19 cellular contexts compared by ENCODE assay signal in genomic region chr6:84135291-84135690, GRCh38.
"Had no signal": no experiment of that assay in that cellular context is flagged by ENCODE, and none has a peak within 500 bp of the region (broad histone marks: within the 10 kb centered on the region; RNA-seq: fewer than 3 reads in every experiment).

No MANE protein-coding gene starts in this region.

- H3K27me3 Mint-ChIP-seq: dendritic cell treated with granulocyte-macrophage colony-stimulating factor and Interleukin-4, amounts not matched to agents 40 ng/mL and 50 ng/mL, for 4 days; effector memory CD8-positive, alpha-beta T cell; naive thymus-derived CD8-positive, alpha-beta T cell; stimulated activated memory B cell treated with anti-CD40 and anti-IgM and Interleukin-4, amounts not matched to agents 10 μg/mL and 1 μg/mL and 100 μg/mL, for 72 hours; stimulated activated naive CD8-positive, alpha-beta T cell treated with anti-CD3 and anti-CD28 coated beads, Interleukin-15, Interleukin-2, amounts not matched to agents 100 ng/mL and 50 ng/mL, for 24 hours had no signal

- H3K4me1 ChIP-seq: gastrocnemius medialis, psoas muscle, right lobe of liver, tibial artery, upper lobe of left lung had no signal

- H3K27ac ChIP-seq: gastrocnemius medialis, heart right ventricle, neutrophil, psoas muscle, right lobe of liver, tibial artery, upper lobe of left lung, vagina had no signal

- H3K27ac Mint-ChIP-seq: dendritic cell treated with granulocyte-macrophage colony-stimulating factor and Interleukin-4, amounts not matched to agents 40 ng/mL and 50 ng/mL, for 4 days; effector memory CD8-positive, alpha-beta T cell; naive thymus-derived CD8-positive, alpha-beta T cell; stimulated activated memory B cell treated with anti-CD40 and anti-IgM and Interleukin-4, amounts not matched to agents 10 μg/mL and 1 μg/mL and 100 μg/mL, for 72 hours; stimulated activated naive CD8-positive, alpha-beta T cell treated with anti-CD3 and anti-CD28 coated beads, Interleukin-15, Interleukin-2, amounts not matched to agents 100 ng/mL and 50 ng/mL, for 24 hours had no signal

- H3K9me3 ChIP-seq: gastrocnemius medialis, neutrophil, psoas muscle, right lobe of liver, tibial artery, upper lobe of left lung, vagina had no signal

- H3K4me3 ChIP-seq: gastrocnemius medialis, heart right ventricle, mucosa of descending colon, psoas muscle, right lobe of liver, tibial artery, upper lobe of left lung, vagina had no signal

- H3K27me3 ChIP-seq: gastrocnemius medialis, heart right ventricle, neutrophil, right lobe of liver, tibial artery, upper lobe of left lung, vagina had no signal

- ATAC-seq: effector memory CD8-positive, alpha-beta T cell; gastrocnemius medialis; heart right ventricle; left lobe of liver; mucosa of descending colon; naive thymus-derived CD8-positive, alpha-beta T cell; psoas muscle; right lobe of liver; stimulated activated memory B cell treated with anti-CD40 and anti-IgM and Interleukin-4, amounts not matched to agents 10 μg/mL and 1 μg/mL and 100 μg/mL, for 72 hours had no signal

- H3K4me1 Mint-ChIP-seq: naive thymus-derived CD8-positive, alpha-beta T cell; stimulated activated memory B cell treated with anti-CD40 and anti-IgM and Interleukin-4, amounts not matched to agents 10 μg/mL and 1 μg/mL and 100 μg/mL, for 72 hours had no signal

- H3K36me3 ChIP-seq: gastrocnemius medialis, right lobe of liver had no signal

- DNase-seq: effector memory CD8-positive, alpha-beta T cell; erythroblast; gastrocnemius medialis; heart right ventricle; hypothalamus; mucosa of descending colon; naive thymus-derived CD8-positive, alpha-beta T cell; psoas muscle; retina; right lobe of liver; stimulated activated CD4-positive, alpha-beta T cell treated with anti-CD3 and anti-CD28 coated beads, Interleukin-4, amount 100 ng/mL, for 24 hours; tibial artery; upper lobe of left lung had no signal

- H3K4me3 Mint-ChIP-seq: dendritic cell treated with granulocyte-macrophage colony-stimulating factor and Interleukin-4, amounts not matched to agents 40 ng/mL and 50 ng/mL, for 4 days; effector memory CD8-positive, alpha-beta T cell; naive thymus-derived CD8-positive, alpha-beta T cell; stimulated activated memory B cell treated with anti-CD40 and anti-IgM and Interleukin-4, amounts not matched to agents 10 μg/mL and 1 μg/mL and 100 μg/mL, for 72 hours; stimulated activated naive CD8-positive, alpha-beta T cell treated with anti-CD3 and anti-CD28 coated beads, Interleukin-15, Interleukin-2, amounts not matched to agents 100 ng/mL and 50 ng/mL, for 24 hours had no signal
